1 cellular context compared by ENCODE assay signal in genomic region chr12:53451661-53452158, GRCh38.
TF ChIP-seq lines count a peak whose summit lies in the region.

TSS of gene PCBP2 (plus strand) at chr12:53452102. CDS start at chr12:53454801, 2,699 bp downstream.

TF ChIP-seq in HepG2, 621 proteins besides CTCF, POLR2A, EP300 and RAD21 (continued from another document and continues in another):
- TF ChIP-seq FOSL1 (CRISPR knock-in tag; IDR thresholded peaks at IDR 0.05; ENCODE audit: borderline replicate concordance), result no peak
- TF ChIP-seq TP53 (CRISPR knock-in tag; conservative IDR thresholded peaks at IDR 0.05), result 0 out of 2 replicates have a peak, but pooled peaks have one; percentile 59
- TF ChIP-seq HCFC1 (IDR thresholded peaks at IDR 0.05; ENCODE audit: low read depth, low read length), result peak; percentile 78
- TF ChIP-seq, protein P1, sequence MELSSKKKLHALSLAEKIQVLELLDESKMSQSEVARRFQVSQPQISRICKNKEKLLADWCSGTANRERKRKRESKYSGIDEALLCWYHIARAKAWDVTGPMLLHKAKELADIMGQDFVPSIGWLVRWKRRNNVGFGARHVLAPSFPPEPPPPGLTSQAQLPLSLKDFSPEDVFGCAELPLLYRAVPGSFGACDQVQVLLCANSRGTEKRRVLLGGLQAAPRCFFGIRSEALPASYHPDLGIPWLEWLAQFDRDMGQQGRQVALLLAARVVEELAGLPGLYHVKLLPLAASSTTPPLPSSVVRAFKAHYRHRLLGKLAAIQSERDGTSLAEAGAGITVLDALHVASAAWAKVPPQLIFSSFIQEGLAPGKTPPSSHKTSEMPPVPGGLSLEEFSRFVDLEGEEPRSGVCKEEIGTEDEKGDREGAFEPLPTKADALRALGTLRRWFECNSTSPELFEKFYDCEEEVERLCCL (CRISPR knock-in tag; IDR thresholded peaks at IDR 0.05; ENCODE audit: borderline replicate concordance), result no peak
- TF ChIP-seq HNF1B (CRISPR knock-in tag; IDR thresholded peaks at IDR 0.05), result peak; percentile 97
- no peak for TF ChIP-seq TRIM22 (IDR thresholded peaks at IDR 0.05)
- TF ChIP-seq, protein P2, sequence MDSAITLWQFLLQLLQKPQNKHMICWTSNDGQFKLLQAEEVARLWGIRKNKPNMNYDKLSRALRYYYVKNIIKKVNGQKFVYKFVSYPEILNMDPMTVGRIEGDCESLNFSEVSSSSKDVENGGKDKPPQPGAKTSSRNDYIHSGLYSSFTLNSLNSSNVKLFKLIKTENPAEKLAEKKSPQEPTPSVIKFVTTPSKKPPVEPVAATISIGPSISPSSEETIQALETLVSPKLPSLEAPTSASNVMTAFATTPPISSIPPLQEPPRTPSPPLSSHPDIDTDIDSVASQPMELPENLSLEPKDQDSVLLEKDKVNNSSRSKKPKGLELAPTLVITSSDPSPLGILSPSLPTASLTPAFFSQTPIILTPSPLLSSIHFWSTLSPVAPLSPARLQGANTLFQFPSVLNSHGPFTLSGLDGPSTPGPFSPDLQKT (CRISPR knock-in tag; IDR thresholded peaks at IDR 0.05; ENCODE audit: borderline replicate concordance), result no peak
- peak; percentile 93 for TF ChIP-seq CREB1 (IDR thresholded peaks at IDR 0.05)
- TF ChIP-seq CREB1 (CRISPR knock-in tag; IDR thresholded peaks at IDR 0.05), result peak; percentile 95
- TF ChIP-seq KLF15 (CRISPR knock-in tag; IDR thresholded peaks at IDR 0.05; ENCODE audit: borderline replicate concordance), result no peak
- TF ChIP-seq ZBTB3 (CRISPR knock-in tag; IDR thresholded peaks at IDR 0.05; ENCODE audit: borderline replicate concordance, low read depth), result no peak
- TF ChIP-seq SRSF1 (optimal IDR thresholded peaks at IDR 0.05; ENCODE audit: low read depth, low read length), result no peak
- 0 out of 2 replicates have a peak, but pooled peaks have one; percentile 32 for TF ChIP-seq ZBTB44 (CRISPR knock-in tag; IDR thresholded peaks at IDR 0.05)
- peak; percentile 77 for TF ChIP-seq ZNF350 (CRISPR knock-in tag; IDR thresholded peaks at IDR 0.05; ENCODE audit: borderline replicate concordance, low read depth)
- no peak for TF ChIP-seq ZNF674 (CRISPR knock-in tag; IDR thresholded peaks at IDR 0.05; ENCODE audit: low read depth)
- no peak for TF ChIP-seq NPAS2 (CRISPR knock-in tag; IDR thresholded peaks at IDR 0.05; ENCODE audit: borderline replicate concordance)
- peak; percentile 64; the same call in 1 of the 2 replicates for TF ChIP-seq ZKSCAN8 (CRISPR knock-in tag; IDR thresholded peaks at IDR 0.05; ENCODE audit: borderline replicate concordance)
- TF ChIP-seq SMYD3 (CRISPR knock-in tag; IDR thresholded peaks at IDR 0.05), result peak; percentile 76; the same call in 1 of the 2 replicates
- peak; percentile 55 for TF ChIP-seq HNF4A (CRISPR knock-in tag; IDR thresholded peaks at IDR 0.05)
- TF ChIP-seq ZNF3 (CRISPR knock-in tag; IDR thresholded peaks at IDR 0.05), result no peak
- no peak for TF ChIP-seq SRSF9 (IDR thresholded peaks at IDR 0.05; ENCODE audit: borderline replicate concordance, insufficient read depth, low read depth, low read length, poor library complexity, severe bottlenecking)
- no peak for TF ChIP-seq ZNF660 (CRISPR knock-in tag; IDR thresholded peaks at IDR 0.05; ENCODE audit: borderline replicate concordance, low read depth)
- TF ChIP-seq, protein P3, sequence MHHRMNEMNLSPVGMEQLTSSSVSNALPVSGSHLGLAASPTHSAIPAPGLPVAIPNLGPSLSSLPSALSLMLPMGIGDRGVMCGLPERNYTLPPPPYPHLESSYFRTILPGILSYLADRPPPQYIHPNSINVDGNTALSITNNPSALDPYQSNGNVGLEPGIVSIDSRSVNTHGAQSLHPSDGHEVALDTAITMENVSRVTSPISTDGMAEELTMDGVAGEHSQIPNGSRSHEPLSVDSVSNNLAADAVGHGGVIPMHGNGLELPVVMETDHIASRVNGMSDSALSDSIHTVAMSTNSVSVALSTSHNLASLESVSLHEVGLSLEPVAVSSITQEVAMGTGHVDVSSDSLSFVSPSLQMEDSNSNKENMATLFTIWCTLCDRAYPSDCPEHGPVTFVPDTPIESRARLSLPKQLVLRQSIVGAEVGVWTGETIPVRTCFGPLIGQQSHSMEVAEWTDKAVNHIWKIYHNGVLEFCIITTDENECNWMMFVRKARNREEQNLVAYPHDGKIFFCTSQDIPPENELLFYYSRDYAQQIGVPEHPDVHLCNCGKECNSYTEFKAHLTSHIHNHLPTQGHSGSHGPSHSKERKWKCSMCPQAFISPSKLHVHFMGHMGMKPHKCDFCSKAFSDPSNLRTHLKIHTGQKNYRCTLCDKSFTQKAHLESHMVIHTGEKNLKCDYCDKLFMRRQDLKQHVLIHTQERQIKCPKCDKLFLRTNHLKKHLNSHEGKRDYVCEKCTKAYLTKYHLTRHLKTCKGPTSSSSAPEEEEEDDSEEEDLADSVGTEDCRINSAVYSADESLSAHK (CRISPR knock-in tag; IDR thresholded peaks at IDR 0.05; ENCODE audit: borderline replicate concordance), result no peak
- TF ChIP-seq KLF9 (CRISPR knock-in tag; IDR thresholded peaks at IDR 0.05; ENCODE audit: low read depth), result no peak
- no peak for TF ChIP-seq HNRNPL (IDR thresholded peaks at IDR 0.05; ENCODE audit: low read depth, low read length)
- TF ChIP-seq HNRNPK (IDR thresholded peaks at IDR 0.05; ENCODE audit: low read depth, low read length, poor library complexity, severe bottlenecking), result peak; percentile 9
- TF ChIP-seq U2AF1 (optimal IDR thresholded peaks at IDR 0.05; ENCODE audit: low read depth, low read length), result peak; percentile 96
- no peak; the same call in none of the 2 replicates for TF ChIP-seq THAP7 (CRISPR knock-in tag; IDR thresholded peaks at IDR 0.05)
- TF ChIP-seq, protein P4, sequence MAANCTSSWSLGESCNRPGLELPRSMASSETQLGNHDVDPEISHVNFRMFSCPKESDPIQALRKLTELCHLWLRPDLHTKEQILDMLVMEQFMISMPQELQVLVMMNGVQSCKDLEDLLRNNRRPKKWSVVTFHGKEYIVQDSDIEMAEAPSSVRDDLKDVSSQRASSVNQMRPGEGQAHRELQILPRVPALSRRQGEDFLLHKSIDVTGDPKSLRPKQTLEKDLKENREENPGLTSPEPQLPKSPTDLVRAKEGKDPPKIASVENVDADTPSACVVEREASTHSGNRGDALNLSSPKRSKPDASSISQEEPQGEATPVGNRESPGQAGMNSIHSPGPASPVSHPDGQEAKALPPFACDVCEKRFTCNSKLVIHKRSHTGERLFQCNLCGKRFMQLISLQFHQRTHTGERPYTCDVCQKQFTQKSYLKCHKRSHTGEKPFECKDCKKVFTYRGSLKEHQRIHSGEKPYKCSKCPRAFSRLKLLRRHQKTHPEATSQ (CRISPR knock-in tag; IDR thresholded peaks at IDR 0.05; ENCODE audit: borderline replicate concordance), result peak; percentile 57; the same call in 1 of the 2 replicates
- 0 out of 2 replicates have a peak, but pooled peaks have one; percentile 17 for TF ChIP-seq NKX3-1 (CRISPR knock-in tag; IDR thresholded peaks at IDR 0.05)
- TF ChIP-seq, protein P5, sequence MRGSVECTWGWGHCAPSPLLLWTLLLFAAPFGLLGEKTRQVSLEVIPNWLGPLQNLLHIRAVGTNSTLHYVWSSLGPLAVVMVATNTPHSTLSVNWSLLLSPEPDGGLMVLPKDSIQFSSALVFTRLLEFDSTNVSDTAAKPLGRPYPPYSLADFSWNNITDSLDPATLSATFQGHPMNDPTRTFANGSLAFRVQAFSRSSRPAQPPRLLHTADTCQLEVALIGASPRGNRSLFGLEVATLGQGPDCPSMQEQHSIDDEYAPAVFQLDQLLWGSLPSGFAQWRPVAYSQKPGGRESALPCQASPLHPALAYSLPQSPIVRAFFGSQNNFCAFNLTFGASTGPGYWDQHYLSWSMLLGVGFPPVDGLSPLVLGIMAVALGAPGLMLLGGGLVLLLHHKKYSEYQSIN (CRISPR knock-in tag; IDR thresholded peaks at IDR 0.05; ENCODE audit: borderline replicate concordance), result no peak
- no peak for TF ChIP-seq AGO2 (optimal IDR thresholded peaks at IDR 0.05; ENCODE audit: low read depth, low read length)
- no peak for TF ChIP-seq DZIP1 (CRISPR knock-in tag; IDR thresholded peaks at IDR 0.05)
- TF ChIP-seq RELA (CRISPR knock-in tag; IDR thresholded peaks at IDR 0.05), result peak; percentile 89; the same call in 1 of the 2 replicates
- peak; percentile 87; the same call in 1 of the 2 replicates for TF ChIP-seq PCBP1 (IDR thresholded peaks at IDR 0.05; ENCODE audit: borderline replicate concordance, low read depth, low read length)
- TF ChIP-seq ERF (CRISPR knock-in tag; IDR thresholded peaks at IDR 0.05), result peak; percentile 94
- TF ChIP-seq ZNF543 (CRISPR knock-in tag; IDR thresholded peaks at IDR 0.05), result peak; percentile 44; the same call in 1 of the 2 replicates
- TF ChIP-seq KLF11 (CRISPR knock-in tag; IDR thresholded peaks at IDR 0.05), result no peak; the same call in 1 of the 2 replicates
- TF ChIP-seq, protein P6, sequence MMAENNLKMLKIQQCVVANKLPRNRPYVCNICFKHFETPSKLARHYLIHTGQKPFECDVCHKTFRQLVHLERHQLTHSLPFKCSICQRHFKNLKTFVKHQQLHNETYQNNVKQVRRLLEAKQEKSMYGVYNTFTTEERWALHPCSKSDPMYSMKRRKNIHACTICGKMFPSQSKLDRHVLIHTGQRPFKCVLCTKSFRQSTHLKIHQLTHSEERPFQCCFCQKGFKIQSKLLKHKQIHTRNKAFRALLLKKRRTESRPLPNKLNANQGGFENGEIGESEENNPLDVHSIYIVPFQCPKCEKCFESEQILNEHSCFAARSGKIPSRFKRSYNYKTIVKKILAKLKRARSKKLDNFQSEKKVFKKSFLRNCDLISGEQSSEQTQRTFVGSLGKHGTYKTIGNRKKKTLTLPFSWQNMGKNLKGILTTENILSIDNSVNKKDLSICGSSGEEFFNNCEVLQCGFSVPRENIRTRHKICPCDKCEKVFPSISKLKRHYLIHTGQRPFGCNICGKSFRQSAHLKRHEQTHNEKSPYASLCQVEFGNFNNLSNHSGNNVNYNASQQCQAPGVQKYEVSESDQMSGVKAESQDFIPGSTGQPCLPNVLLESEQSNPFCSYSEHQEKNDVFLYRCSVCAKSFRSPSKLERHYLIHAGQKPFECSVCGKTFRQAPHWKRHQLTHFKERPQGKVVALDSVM (CRISPR knock-in tag; IDR thresholded peaks at IDR 0.05), result 0 out of 2 replicates have a peak, but pooled peaks have one; percentile 2
- 0 out of 2 replicates have a peak, but pooled peaks have one; percentile 18 for TF ChIP-seq E2F1 (CRISPR knock-in tag; IDR thresholded peaks at IDR 0.05)
